1 cellular context compared by ENCODE assay signal in the genomic region with DNA sequence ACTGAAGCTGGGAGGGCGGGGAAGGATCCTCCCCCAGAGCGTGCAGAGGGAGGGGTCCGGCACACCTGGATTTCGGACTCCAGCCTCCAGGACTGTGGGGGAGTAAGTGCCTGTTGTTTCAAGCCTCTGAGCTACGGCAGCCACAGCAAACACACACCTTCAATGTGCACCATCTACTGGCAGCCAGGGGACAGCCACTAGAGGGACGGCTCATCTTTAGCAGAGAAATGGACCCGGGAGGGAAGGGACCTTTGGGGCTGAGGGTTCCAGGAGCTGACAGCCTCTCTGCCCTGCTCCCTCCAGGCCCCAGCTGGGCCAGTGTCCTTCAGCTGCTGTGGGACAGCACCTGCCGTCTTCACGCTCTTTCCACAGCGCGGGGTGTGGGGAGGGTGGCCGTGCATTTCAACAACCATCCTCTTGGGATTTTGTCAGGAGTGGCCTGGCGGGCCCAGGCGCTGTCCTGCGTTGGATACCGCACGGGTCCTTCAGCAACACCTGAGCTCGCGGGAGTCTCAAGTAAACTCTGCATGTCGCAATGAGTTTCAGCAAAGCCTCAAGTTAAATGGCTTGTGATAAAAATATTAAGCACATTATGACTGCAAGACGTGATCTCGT.
TF ChIP-seq lines count a peak whose summit lies in the region.

No MANE protein-coding gene starts in this region.

TF ChIP-seq in HEK293, 187 proteins besides CTCF, POLR2A, EP300 and RAD21:
- TF ChIP-seq GLIS1 (tag by site-specific recombination; IDR thresholded peaks at IDR 0.05) (peak; percentile 33; the same call in 1 of the 2 replicates), ZNF654 (tag by site-specific recombination; IDR thresholded peaks at IDR 0.05; ENCODE audit: low read depth) (peak; percentile 19; the same call in 1 of the 2 replicates), KLF9 (tag by site-specific recombination; IDR thresholded peaks at IDR 0.05; ENCODE audit: low read depth) (no peak)
